Comparison of ENCODE assay signal across 21 cellular contexts in genomic region chr9:13557724-13558123, GRCh38.
"Had no signal": no experiment of that assay in that cellular context is flagged by ENCODE, and none has a peak within 500 bp of the region (broad histone marks: within the 10 kb centered on the region; RNA-seq: fewer than 3 reads in every experiment).

No MANE protein-coding gene starts in this region.

- H3K27me3 ChIP-seq: brain microvascular endothelial cell, esophagus squamous epithelium, neural progenitor cell, ovary had no signal

- H3K4me3 ChIP-seq: esophagus squamous epithelium, lung, neural progenitor cell, ovary, skin epidermis had no signal

- H3K4me1 Mint-ChIP-seq: activated B cell treated with CpG ODN at 0.5 μM for 24 hours; activated naive CD8-positive, alpha-beta T cell treated with anti-CD3 and anti-CD28 coated beads, Interleukin-2, amount 10 ng/mL, durations not matched to agents 7 days and 5 days; naive B cell had no signal

- H3K27ac ChIP-seq: brain microvascular endothelial cell, esophagus squamous epithelium, neural progenitor cell, ovary, skin epidermis had no signal

- H3K27me3 Mint-ChIP-seq: activated B cell treated with CpG ODN at 0.5 μM for 24 hours; activated CD8-positive, alpha-beta T cell treated with anti-CD3 and anti-CD28 coated beads for 36 hours; activated naive CD8-positive, alpha-beta T cell treated with anti-CD3 and anti-CD28 coated beads, Interleukin-2, amount 10 ng/mL, durations not matched to agents 7 days and 5 days; naive B cell had no signal

- H3K4me1 ChIP-seq: esophagus squamous epithelium, neural progenitor cell had no signal

- DNase-seq: activated B cell treated with CpG ODN at 0.5 μM for 24 hours; activated CD4-positive, alpha-beta T cell treated with anti-CD3 and anti-CD28 coated beads for 48 hours; activated CD8-positive, alpha-beta memory T cell treated with anti-CD3 and anti-CD28 coated beads, Interleukin-2, amount 50 U/mL, for 4 hours; activated CD8-positive, alpha-beta T cell treated with anti-CD3 and anti-CD28 coated beads for 36 hours; activated gamma-delta T cell treated with Interleukin-2 at 50 U/mL for 16 hours; activated naive CD8-positive, alpha-beta T cell treated with anti-CD3 and anti-CD28 coated beads, Interleukin-2, amount 10 ng/mL, durations not matched to agents 7 days and 5 days; brain microvascular endothelial cell; cerebellar nuclear complex; effector CD8-positive, alpha-beta T cell; esophagus squamous epithelium; naive B cell; ovary; stimulated activated CD4-positive, alpha-beta T cell treated with anti-CD3 and anti-CD28 coated beads, Interleukin-15, amount 100 ng/mL, for 24 hours; stimulated activated CD4-positive, alpha-beta T cell treated with anti-CD3 and anti-CD28 coated beads, Interleukin-4, amount 100 ng/mL, for 1 hour; stimulated activated naive CD4-positive, alpha-beta T cell; substantia nigra; T-helper 2 cell; trophoblast cell had no signal

- ATAC-seq: activated CD8-positive, alpha-beta T cell treated with anti-CD3 and anti-CD28 coated beads for 36 hours had no signal

- H3K27ac Mint-ChIP-seq: activated B cell treated with CpG ODN at 0.5 μM for 24 hours; activated CD8-positive, alpha-beta T cell treated with anti-CD3 and anti-CD28 coated beads for 36 hours; activated naive CD8-positive, alpha-beta T cell treated with anti-CD3 and anti-CD28 coated beads, Interleukin-2, amount 10 ng/mL, durations not matched to agents 7 days and 5 days; naive B cell; neural progenitor cell had no signal

- H3K36me3 ChIP-seq: brain microvascular endothelial cell, esophagus squamous epithelium, neural progenitor cell, ovary had no signal

- H3K36me3 Mint-ChIP-seq: activated naive CD8-positive, alpha-beta T cell treated with anti-CD3 and anti-CD28 coated beads, Interleukin-2, amount 10 ng/mL, durations not matched to agents 7 days and 5 days; naive B cell; neural progenitor cell had no signal

- H3K4me3 Mint-ChIP-seq: activated B cell treated with CpG ODN at 0.5 μM for 24 hours; activated CD8-positive, alpha-beta T cell treated with anti-CD3 and anti-CD28 coated beads for 36 hours; activated naive CD8-positive, alpha-beta T cell treated with anti-CD3 and anti-CD28 coated beads, Interleukin-2, amount 10 ng/mL, durations not matched to agents 7 days and 5 days; naive B cell; neural progenitor cell had no signal

- H3K9me3 ChIP-seq: esophagus squamous epithelium, ovary had no signal

- H3K9me3 Mint-ChIP-seq: activated B cell treated with CpG ODN at 0.5 μM for 24 hours; activated CD8-positive, alpha-beta T cell treated with anti-CD3 and anti-CD28 coated beads for 36 hours; activated naive CD8-positive, alpha-beta T cell treated with anti-CD3 and anti-CD28 coated beads, Interleukin-2, amount 10 ng/mL, durations not matched to agents 7 days and 5 days; neural progenitor cell had no signal
